Comparison of ENCODE assay signal across 7 cellular contexts in genomic region chr14:91228112-91229004, GRCh38. TPM values are rescaled to one million over a fixed set of nuclear protein-coding genes. Genes with fewer than 3 reads are reported as not detected.
DNase-seq lines count a peak whose midpoint lies in the region; ATAC-seq and TF ChIP-seq lines count a peak whose summit lies in the region.

No MANE protein-coding gene starts in this region.

- H3K36me3 ChIP-seq in esophagus squamous epithelium: peaks cover 0 to 55% (median 0%) of the 10 kb centered on the region in 3 donors
- H3K36me3 ChIP-seq in tibial nerve: peaks cover 0 to 76% (median 0%) of the 10 kb centered on the region in 3 donors
- peaks cover 0 to 10% of the 10 kb centered on the region in 2 donors for H3K36me3 ChIP-seq in vagina

- peaks cover 94% of the 10 kb centered on the region for H3K4me1 Mint-ChIP-seq in activated CD4-positive, alpha-beta memory T cell treated with anti-CD3 and anti-CD28 coated beads for 36 hours (ENCODE audit: low read depth)

- no peaks in the 10 kb centered on the region for H3K27me3 Mint-ChIP-seq in activated CD4-positive, alpha-beta memory T cell treated with anti-CD3 and anti-CD28 coated beads for 36 hours

- H3K9me3 ChIP-seq in esophagus squamous epithelium (no peaks in the 10 kb centered on the region), tibial nerve (peaks cover 0 to 34% (median 2%) of the 10 kb centered on the region in 4 donors), vagina (no peaks in the 10 kb centered on the region)

- no peak overlapping the region for H3K4me3 ChIP-seq in esophagus squamous epithelium
- H3K4me3 ChIP-seq in tibial nerve: no peak overlapping the region
- no peak overlapping the region for H3K4me3 ChIP-seq in vagina

- peaks cover 40% of the 10 kb centered on the region for H3K36me3 Mint-ChIP-seq in activated CD4-positive, alpha-beta memory T cell treated with anti-CD3 and anti-CD28 coated beads for 36 hours

- TF ChIP-seq CTCF in esophagus squamous epithelium (IDR thresholded peaks at IDR 0.05) (no peak), tibial nerve (IDR thresholded peaks at IDR 0.05) (no peak), vagina (IDR thresholded peaks at IDR 0.05) (no peak)

- H3K9me3 Mint-ChIP-seq in activated CD4-positive, alpha-beta memory T cell treated with anti-CD3 and anti-CD28 coated beads for 36 hours: peaks cover 10% of the 10 kb centered on the region

- H3K4me3 Mint-ChIP-seq in activated CD4-positive, alpha-beta memory T cell treated with anti-CD3 and anti-CD28 coated beads for 36 hours: peak overlapping the region; percentile 59

- H3K27me3 ChIP-seq in esophagus squamous epithelium (no peaks in the 10 kb centered on the region), tibial nerve (no peaks in the 10 kb centered on the region), vagina (no peaks in the 10 kb centered on the region)

- TF ChIP-seq POLR2A in esophagus squamous epithelium (IDR thresholded peaks at IDR 0.05) (no peak), tibial nerve (IDR thresholded peaks at IDR 0.05) (no peak), vagina (IDR thresholded peaks at IDR 0.05) (no peak)

- CTCF ChIA-PET in activated CD4-positive, alpha-beta memory T cell treated with anti-CD3 and anti-CD28 coated beads for 36 hours (lab: Charles Lee): interaction anchor here (1.0 to 4.6 kb wide), 8 partner anchors 10 to 58 kb away, joined by 3 to 71 read pairs (median 10); partner anchors contain the start of gene GPR68

- no peak for TF ChIP-seq EP300 in tibial nerve (IDR thresholded peaks at IDR 0.05)

- WGBS in esophagus squamous epithelium, 2 donors: 53 to 65% methylated on average over 7 to 13 of the region's 14 CpGs
- 88% methylated on average over 13 to 14 of the region's 14 CpGs for WGBS in tibial nerve, 2 donors

- intact Hi-C loops in activated CD4-positive, alpha-beta memory T cell treated with anti-CD3 and anti-CD28 coated beads for 36 hours (cut with micrococcal nuclease): loop anchor here (1.0 to 5.0 kb wide), 11 partner anchors 15 to 638 kb away; partner anchors contain the start of genes RPS6KA5 and TC2N
- intact Hi-C loops in esophagus squamous epithelium (cut with DNase I) (no loop called here), vagina (cut with DNase I) (no loop called here)

- peak overlapping the region; percentile 94 for H3K27ac Mint-ChIP-seq in activated CD4-positive, alpha-beta memory T cell treated with anti-CD3 and anti-CD28 coated beads for 36 hours

- ATAC-seq in GM19397 (IDR thresholded peaks at IDR 0.05; ENCODE audit: unreplicated experiment) (peak; percentile 77), HG03354 (IDR thresholded peaks at IDR 0.05; ENCODE audit: poor library complexity, severe bottlenecking, unreplicated experiment) (peak; percentile 76)

- peak overlapping the region in 3 of 4 donors; percentile 33 to 63 (median 45) for H3K27ac ChIP-seq in esophagus squamous epithelium
- no peak overlapping the region for H3K27ac ChIP-seq in tibial nerve
- no peak overlapping the region for H3K27ac ChIP-seq in vagina

- H3K4me1 ChIP-seq in esophagus squamous epithelium (peaks cover 0 to 45% (median 22%) of the 10 kb centered on the region in 3 donors), tibial nerve (peaks cover 0 to 9% (median 0%) of the 10 kb centered on the region in 4 donors), vagina (no peaks in the 10 kb centered on the region)

- POLR2A ChIA-PET in activated CD4-positive, alpha-beta memory T cell treated with anti-CD3 and anti-CD28 coated beads for 36 hours (lab: Charles Lee): interaction anchor here (1.0 to 5.5 kb wide), 14 partner anchors 9 to 121 kb away, joined by 3 to 325 read pairs (median 5); partner anchors contain the start of gene GPR68

- DNase-seq in activated CD4-positive, alpha-beta memory T cell treated with anti-CD3 and anti-CD28 coated beads for 36 hours: peak; percentile 95
- no peak for DNase-seq in esophagus squamous epithelium (lab: John Stamatoyannopoulos, UW)
- DNase-seq in stimulated activated CD8-positive, alpha-beta memory T cell treated with anti-CD3 and anti-CD28 coated beads, Interleukin-12 subunit alpha, Interleukin-12 subunit beta, amount 100 ng/mL, for 1 hour (ENCODE audit: low read depth): peak; percentile 64
- DNase-seq in tibial nerve (ENCODE audit: low spot score in 2 of 2): no peak
- DNase-seq in vagina (ENCODE audit: extremely low spot score in 2 of 2): no peak

RNA-seq across cellular contexts. Expression of gene GPR68, which starts 16.1 kb away (rescaled TPM):
- total RNA-seq in activated CD4-positive, alpha-beta memory T cell treated with anti-CD3 and anti-CD28 coated beads for 36 hours: 1 to 10 TPM; 6.5 to 6.9 TPM
- total RNA-seq in esophagus squamous epithelium (10 to 100 TPM in 2 of 4 donors, 1 to 10 TPM in 2; 4.0 to 17.5 (median 10.2) TPM), tibial nerve (1 to 10 TPM in 1 of 4 donors, under 1 TPM in 3; 0.21 to 4.1 (median 0.52) TPM), vagina (4.2 TPM)

Comparison
In these comparisons a context has a peak if more than half of its experiments do, and no peak if none do; other contexts are left out.
1. DNase-seq: peak in activated CD4-positive, alpha-beta memory T cell treated with anti-CD3 and anti-CD28 coated beads for 36 hours (single experiment) and stimulated activated CD8-positive, alpha-beta memory T cell treated with anti-CD3 and anti-CD28 coated beads, Interleukin-12 subunit alpha, Interleukin-12 subunit beta, amount 100 ng/mL, for 1 hour (single experiment); none in esophagus squamous epithelium (single experiment), tibial nerve (0 of 2) and vagina (0 of 2).
2. H3K27ac ChIP-seq: peak in esophagus squamous epithelium (3 of 4); none in tibial nerve (0 of 4) and vagina (single experiment).